Comparison of ENCODE assay signal across 8 cellular contexts in genomic region chr11:125887373-125888324, GRCh38. TPM values are rescaled to one million over a fixed set of nuclear protein-coding genes. Genes with fewer than 3 reads are reported as not detected.
DNase-seq lines count a peak whose midpoint lies in the region; ATAC-seq and TF ChIP-seq lines count a peak whose summit lies in the region.

TSS of gene HYLS1 (plus strand) at chr11:125887668. CDS start at chr11:125899369, 11,701 bp downstream.

- DNase-seq in DND-41, result peak; percentile 94
- DNase-seq in KBM-7, result peak; percentile 93
- peak; percentile 86 for DNase-seq in RKO (ENCODE audit: low spot score)
- peak; percentile 97 to 98 for DNase-seq in fibroblast of lung (ENCODE audit: low read depth in 2 of 2)
- peak; percentile 90 to 100 (median 94) for DNase-seq in naive thymus-derived CD4-positive, alpha-beta T cell
- DNase-seq in stimulated activated naive B cell treated with anti-CD40 and anti-IgM and Interleukin-4, amounts not matched to agents 10 μg/mL and 1 μg/mL and 100 μg/mL, for 72 hours, result peak; percentile 97

- H2AFZ ChIP-seq in DND-41 (ENCODE audit: low read depth, low read length), result peak within 1 kb of the TSS; percentile 85
- H2AFZ ChIP-seq in fibroblast of lung (ENCODE audit: low read length), result peak within 1 kb of the TSS; percentile 97

- H3K27me3 ChIP-seq in DND-41 (ENCODE audit: insufficient read depth, low read length, poor library complexity) (no peaks in the 10 kb centered on the region), fibroblast of lung (ENCODE audit: control insufficient read depth, insufficient read depth, low read length) (no peaks in the 10 kb centered on the region)
- no peaks in the 10 kb centered on the region for H3K27me3 ChIP-seq in naive thymus-derived CD4-positive, alpha-beta T cell (ENCODE audit: control insufficient read depth in 2 of 2, insufficient read depth in 2 of 2, low read length in 2 of 2)

- peaks cover 13% of the 10 kb centered on the region; the same call in 1 of the 2 replicates for H3K79me2 ChIP-seq in DND-41 (ENCODE audit: insufficient read depth, low read length)
- H3K79me2 ChIP-seq in fibroblast of lung (ENCODE audit: control insufficient read depth, insufficient read depth, low read length), result peaks cover 27% of the 10 kb centered on the region

- ATAC-seq in DND-41 (ENCODE audit: insufficient read depth, low read depth) (peak; percentile 91), GM21723 (IDR thresholded peaks at IDR 0.05; ENCODE audit: unreplicated experiment) (peak; percentile 91)
- peak; percentile 90 for ATAC-seq in activated T-helper 17 cell treated with anti-CD3 and anti-CD28 coated beads, Interleukin-2, amount 50 U/mL, for 72 hours (replicated peaks)
- ATAC-seq in naive thymus-derived CD4-positive, alpha-beta T cell, result peak; percentile 95
- ATAC-seq in stimulated activated naive B cell treated with anti-CD40 and anti-IgM and Interleukin-4, amounts not matched to agents 10 μg/mL and 1 μg/mL and 100 μg/mL, for 72 hours (replicated peaks), result peak; percentile 90 to 91

- in situ Hi-C loops in KBM-7 (cut with MboI; ENCODE audit: low pct_unique_long_range_greater_than_20kb, low sequenced_read_pairs), result no loop called here

- no peaks in the 10 kb centered on the region for H3K27me3 Mint-ChIP-seq in activated T-helper 17 cell treated with anti-CD3 and anti-CD28 coated beads, Interleukin-2, amount 50 U/mL, for 72 hours
- H3K27me3 Mint-ChIP-seq in naive thymus-derived CD4-positive, alpha-beta T cell, result peaks cover 0 to 4% (median 0%) of the 10 kb centered on the region in 5 donors
- H3K27me3 Mint-ChIP-seq in stimulated activated naive B cell treated with anti-CD40 and anti-IgM and Interleukin-4, amounts not matched to agents 10 μg/mL and 1 μg/mL and 100 μg/mL, for 72 hours, result no peaks in the 10 kb centered on the region

- TF ChIP-seq CTCF in DND-41 (IDR thresholded peaks at IDR 0.05; ENCODE audit: borderline replicate concordance, extremely low read depth, low read length, poor library complexity, severe bottlenecking) (peak; percentile 34), fibroblast of lung (conservative IDR thresholded peaks at IDR 0.05 in 1 of 2, IDR thresholded peaks at IDR 0.05 in 1 of 2; ENCODE audit: low read depth in 1 of 2, low read length in 2 of 2) (peak; percentile 8 to 23)

- intact Hi-C loops in naive thymus-derived CD4-positive, alpha-beta T cell (cut with micrococcal nuclease), result loop anchor here (1.0 to 10.0 kb wide), 18 partner anchors 16 to 1215 kb away; partner anchors contain the start of genes CCDC15 (in 2 of the 2), EI24 (in 2 of the 2), FAM118B (in 2 of the 2) and FOXRED1 (in 2 of the 2)

- H3K4me1 ChIP-seq in DND-41 (ENCODE audit: insufficient read depth, low read length) (peaks cover 35% of the 10 kb centered on the region), fibroblast of lung (ENCODE audit: control insufficient read depth, extremely low read depth, insufficient read depth, low read length) (peaks cover 12% of the 10 kb centered on the region)
- peaks cover 6% of the 10 kb centered on the region in 2 donors for H3K4me1 ChIP-seq in naive thymus-derived CD4-positive, alpha-beta T cell (ENCODE audit: control insufficient read depth in 2 of 2, insufficient read depth in 2 of 2, low read length in 2 of 2)

- peaks cover 12% of the 10 kb centered on the region for H3K4me1 Mint-ChIP-seq in activated T-helper 17 cell treated with anti-CD3 and anti-CD28 coated beads, Interleukin-2, amount 50 U/mL, for 72 hours
- H3K4me1 Mint-ChIP-seq in naive thymus-derived CD4-positive, alpha-beta T cell, result peaks cover 20 to 57% (median 39%) of the 10 kb centered on the region in 7 donors
- peaks cover 16 to 40% of the 10 kb centered on the region in 2 donors for H3K4me1 Mint-ChIP-seq in stimulated activated naive B cell treated with anti-CD40 and anti-IgM and Interleukin-4, amounts not matched to agents 10 μg/mL and 1 μg/mL and 100 μg/mL, for 72 hours

- H3K27ac ChIP-seq in DND-41 (ENCODE audit: low read length) (peak within 1 kb of the TSS; percentile 83), fibroblast of lung (ENCODE audit: insufficient read depth, low read length) (peak within 1 kb of the TSS; percentile 93)
- peak within 1 kb of the TSS; percentile 71 for H3K27ac ChIP-seq in naive thymus-derived CD4-positive, alpha-beta T cell (ENCODE audit: low read depth, low read length)

- H4K20me1 ChIP-seq in DND-41 (ENCODE audit: insufficient read depth, low read length), result no peaks in the 10 kb centered on the region
- no peaks in the 10 kb centered on the region for H4K20me1 ChIP-seq in fibroblast of lung (ENCODE audit: control insufficient read depth, extremely low read depth, insufficient read depth, low read length)

- H3K36me3 Mint-ChIP-seq in activated T-helper 17 cell treated with anti-CD3 and anti-CD28 coated beads, Interleukin-2, amount 50 U/mL, for 72 hours (ENCODE audit: low read depth), result peaks cover 24% of the 10 kb centered on the region
- H3K36me3 Mint-ChIP-seq in naive thymus-derived CD4-positive, alpha-beta T cell, result peaks cover 0 to 10% (median 8%) of the 10 kb centered on the region in 5 donors
- peaks cover 2 to 16% of the 10 kb centered on the region in 2 donors for H3K36me3 Mint-ChIP-seq in stimulated activated naive B cell treated with anti-CD40 and anti-IgM and Interleukin-4, amounts not matched to agents 10 μg/mL and 1 μg/mL and 100 μg/mL, for 72 hours

- H3K4me3 ChIP-seq in DND-41 (ENCODE audit: low read depth in 1 of 2, low read length in 2 of 2) (peak within 1 kb of the TSS; percentile 33 to 69), fibroblast of lung (replicated peaks in 1 of 4; ENCODE audit: control extremely low read depth in 1 of 4, insufficient read depth in 1 of 4, low read depth in 3 of 4, low read length in 4 of 4) (peak within 1 kb of the TSS; percentile 86 to 95 (median 92))
- H3K4me3 ChIP-seq in naive thymus-derived CD4-positive, alpha-beta T cell (ENCODE audit: low read length), result peak within 1 kb of the TSS; percentile 86

- H3K9ac ChIP-seq in DND-41 (ENCODE audit: low read depth, low read length) (peak within 1 kb of the TSS; percentile 83), fibroblast of lung (ENCODE audit: insufficient read depth, low read length) (peak within 1 kb of the TSS; percentile 89)

- H3K9me3 ChIP-seq in DND-41 (ENCODE audit: insufficient read depth, low read length, severe bottlenecking) (peaks cover 2% of the 10 kb centered on the region), fibroblast of lung (ENCODE audit: control insufficient read depth, insufficient read depth, low read depth, low read length) (no peaks in the 10 kb centered on the region)
- H3K9me3 ChIP-seq in naive thymus-derived CD4-positive, alpha-beta T cell (ENCODE audit: control insufficient read depth in 2 of 3, low read length in 3 of 3), result no peaks in the 10 kb centered on the region

- H3K27ac Mint-ChIP-seq in activated T-helper 17 cell treated with anti-CD3 and anti-CD28 coated beads, Interleukin-2, amount 50 U/mL, for 72 hours, result peak within 1 kb of the TSS; percentile 98
- H3K27ac Mint-ChIP-seq in naive thymus-derived CD4-positive, alpha-beta T cell, result peak within 1 kb of the TSS; percentile 88 to 99 (median 97)
- H3K27ac Mint-ChIP-seq in stimulated activated naive B cell treated with anti-CD40 and anti-IgM and Interleukin-4, amounts not matched to agents 10 μg/mL and 1 μg/mL and 100 μg/mL, for 72 hours, result peak within 1 kb of the TSS; percentile 99

- CTCF ChIA-PET in naive thymus-derived CD4-positive, alpha-beta T cell (lab: Charles Lee), result interaction anchor here (0.6 to 1.5 kb wide), 4 partner anchors 9 to 331 kb away, joined by 3 to 6 read pairs (median 3); partner anchors contain the start of gene PUS3

- H3K36me3 ChIP-seq in DND-41 (ENCODE audit: insufficient read depth, low read length), result peaks cover 11% of the 10 kb centered on the region; the same call in 1 of the 2 replicates
- H3K36me3 ChIP-seq in fibroblast of lung (ENCODE audit: control insufficient read depth, insufficient read depth, low read length), result peaks cover 2% of the 10 kb centered on the region
- peaks cover 0 to 5% (median 0%) of the 10 kb centered on the region in 3 experiments for H3K36me3 ChIP-seq in naive thymus-derived CD4-positive, alpha-beta T cell (ENCODE audit: control insufficient read depth in 2 of 3, insufficient read depth in 3 of 3, low read length in 3 of 3)

- H3K4me2 ChIP-seq in DND-41 (ENCODE audit: insufficient read depth, low read length) (peak within 1 kb of the TSS; percentile 68), fibroblast of lung (ENCODE audit: extremely low read depth, insufficient read depth, low read length) (peak within 1 kb of the TSS; percentile 76)

- H3K4me3 Mint-ChIP-seq in activated T-helper 17 cell treated with anti-CD3 and anti-CD28 coated beads, Interleukin-2, amount 50 U/mL, for 72 hours, result peak within 1 kb of the TSS; percentile 95
- peak within 1 kb of the TSS; percentile 87 to 98 (median 96) for H3K4me3 Mint-ChIP-seq in naive thymus-derived CD4-positive, alpha-beta T cell
- peak within 1 kb of the TSS; percentile 89 to 90 for H3K4me3 Mint-ChIP-seq in stimulated activated naive B cell treated with anti-CD40 and anti-IgM and Interleukin-4, amounts not matched to agents 10 μg/mL and 1 μg/mL and 100 μg/mL, for 72 hours

- no peaks in the 10 kb centered on the region for H3K9me3 Mint-ChIP-seq in activated T-helper 17 cell treated with anti-CD3 and anti-CD28 coated beads, Interleukin-2, amount 50 U/mL, for 72 hours
- peaks cover 0 to 6% (median 0%) of the 10 kb centered on the region in 11 donors for H3K9me3 Mint-ChIP-seq in naive thymus-derived CD4-positive, alpha-beta T cell
- no peaks in the 10 kb centered on the region for H3K9me3 Mint-ChIP-seq in stimulated activated naive B cell treated with anti-CD40 and anti-IgM and Interleukin-4, amounts not matched to agents 10 μg/mL and 1 μg/mL and 100 μg/mL, for 72 hours

- POLR2A ChIA-PET in naive thymus-derived CD4-positive, alpha-beta T cell (lab: Charles Lee), result interaction anchor here (0.7 to 2.6 kb wide), 11 partner anchors 16 to 929 kb away, joined by 3 to 21 read pairs (median 5); partner anchors contain the start of genes CHEK1, EI24, FAM118B and FOXRED1

RNA-seq across cellular contexts. Expression of gene HYLS1, which starts in this region (rescaled TPM):
- 1 to 10 TPM; 7.7 to 9.2 TPM for total RNA-seq in activated T-helper 17 cell treated with anti-CD3 and anti-CD28 coated beads, Interleukin-2, amount 50 U/mL, for 72 hours
- total RNA-seq in fibroblast of lung, result 5.6 and 6.3 TPM in 2 replicates
- polyA plus RNA-seq in fibroblast of lung, result 6.8 and 11.8 TPM in 2 replicates
- 4.8 and 8.9 TPM in 2 replicates for polyA plus RNA-seq in fibroblast of lung (2012)
- 0.48 and 1.7 TPM in 2 replicates for polyA minus RNA-seq in fibroblast of lung (ENCODE audit: low replicate concordance)
- 10 to 100 TPM in 1 of 5 experiments, 1 to 10 TPM in 4; 2.7 to 13.1 (median 8.0) TPM for total RNA-seq in naive thymus-derived CD4-positive, alpha-beta T cell
- polyA plus RNA-seq in naive thymus-derived CD4-positive, alpha-beta T cell, result 10 to 100 TPM in 1 of 2 donors, 1 to 10 TPM in 1; 7.5 to 13.1 TPM

Comparison
In these comparisons a context has a peak if more than half of its experiments do, and no peak if none do; other contexts are left out.
1. Peak in every context shown above with its lines: DNase-seq, ATAC-seq, H3K4me3 ChIP-seq and H3K27ac ChIP-seq.